12 cellular contexts compared by ENCODE assay signal in genomic region chr18:55064760-55065159, GRCh38.
DNase-seq lines count a peak whose midpoint lies in the region; ATAC-seq and TF ChIP-seq lines count a peak whose summit lies in the region.
"Had no signal": no experiment of that assay in that cellular context is flagged by ENCODE, and none has a peak within 500 bp of the region (broad histone marks: within the 10 kb centered on the region; RNA-seq: fewer than 3 reads in every experiment).

No MANE protein-coding gene starts in this region.

- peak overlapping the region in 1 of 4 donors; percentile 77 for H3K4me3 Mint-ChIP-seq in IgD-negative memory B cell
- H3K4me3 Mint-ChIP-seq in activated CD4-positive, alpha-beta T cell treated with anti-CD3 and anti-CD28 coated beads, Interleukin-2, amount 10 ng/mL, durations not matched to agents 24 days and 14 days = no peak overlapping the region
- H3K4me3 Mint-ChIP-seq: activated naive CD8-positive, alpha-beta T cell treated with anti-CD3 and anti-CD28 coated beads, Interleukin-2, amount 10 ng/mL, durations not matched to agents 7 days and 5 days had no signal

- H3K9me3 Mint-ChIP-seq in IgD-negative memory B cell = no peaks in the 10 kb centered on the region
- H3K9me3 Mint-ChIP-seq in activated CD4-positive, alpha-beta T cell treated with anti-CD3 and anti-CD28 coated beads, Interleukin-2, amount 10 ng/mL, durations not matched to agents 24 days and 14 days = no peaks in the 10 kb centered on the region
- H3K9me3 Mint-ChIP-seq: activated naive CD8-positive, alpha-beta T cell treated with anti-CD3 and anti-CD28 coated beads, Interleukin-2, amount 10 ng/mL, durations not matched to agents 7 days and 5 days had no signal

- no peak overlapping the region for H3K27ac ChIP-seq in hepatocyte
- H3K27ac ChIP-seq: coronary artery, transverse colon had no signal

- DNase-seq in GM20000 (ENCODE audit: low spot score) (peak; percentile 21), UCSD-AML1 (lab: John Stamatoyannopoulos, UW; ENCODE audit: unreplicated experiment) (no peak), hepatocyte (ENCODE audit: low spot score) (no peak)
- no peak for DNase-seq in effector CD8-positive, alpha-beta T cell (lab: John Stamatoyannopoulos, UW)
- DNase-seq in activated CD4-positive, alpha-beta T cell treated with anti-CD3 and anti-CD28 coated beads, Interleukin-2, amount 10 ng/mL, durations not matched to agents 24 days and 14 days = no peak
- DNase-seq: activated naive CD8-positive, alpha-beta T cell treated with anti-CD3 and anti-CD28 coated beads, Interleukin-2, amount 10 ng/mL, durations not matched to agents 7 days and 5 days; NCI-H1694 treated with DMSO at 0.1 percent for 48 hours; transverse colon had no signal

- H3K4me3 ChIP-seq in hepatocyte = no peak overlapping the region
- H3K4me3 ChIP-seq: coronary artery, transverse colon had no signal

- no peaks in the 10 kb centered on the region for H3K36me3 ChIP-seq in hepatocyte (replicated peaks; ENCODE audit: insufficient read depth, low read depth)
- H3K36me3 ChIP-seq: transverse colon had no signal

- no peaks in the 10 kb centered on the region for H3K9me3 ChIP-seq in hepatocyte (ENCODE audit: low read depth)
- H3K9me3 ChIP-seq: transverse colon had no signal

- no peaks in the 10 kb centered on the region for H3K9me2 ChIP-seq in hepatocyte (replicated peaks; ENCODE audit: insufficient read depth)

- peaks cover 2% of the 10 kb centered on the region for H3K27me3 Mint-ChIP-seq in IgD-negative memory B cell
- no peaks in the 10 kb centered on the region for H3K27me3 Mint-ChIP-seq in activated CD4-positive, alpha-beta T cell treated with anti-CD3 and anti-CD28 coated beads, Interleukin-2, amount 10 ng/mL, durations not matched to agents 24 days and 14 days
- H3K27me3 Mint-ChIP-seq: activated naive CD8-positive, alpha-beta T cell treated with anti-CD3 and anti-CD28 coated beads, Interleukin-2, amount 10 ng/mL, durations not matched to agents 7 days and 5 days had no signal

- H3K27me3 ChIP-seq in hepatocyte = no peaks in the 10 kb centered on the region
- H3K27me3 ChIP-seq: transverse colon had no signal

- 85% methylated on average over 5 of the region's 5 CpGs for WGBS in hepatocyte (ENCODE audit: low lambda C conversion rate, missing lambda C conversion rate)

- H3K36me3 Mint-ChIP-seq in IgD-negative memory B cell = no peaks in the 10 kb centered on the region
- no peaks in the 10 kb centered on the region for H3K36me3 Mint-ChIP-seq in activated CD4-positive, alpha-beta T cell treated with anti-CD3 and anti-CD28 coated beads, Interleukin-2, amount 10 ng/mL, durations not matched to agents 24 days and 14 days (ENCODE audit: low read depth)
- H3K36me3 Mint-ChIP-seq: activated naive CD8-positive, alpha-beta T cell treated with anti-CD3 and anti-CD28 coated beads, Interleukin-2, amount 10 ng/mL, durations not matched to agents 7 days and 5 days had no signal

- H3K27ac Mint-ChIP-seq in IgD-negative memory B cell = peak overlapping the region in 2 of 3 donors; percentile 44 to 87
- H3K27ac Mint-ChIP-seq in activated CD4-positive, alpha-beta T cell treated with anti-CD3 and anti-CD28 coated beads, Interleukin-2, amount 10 ng/mL, durations not matched to agents 24 days and 14 days = no peak overlapping the region
- H3K27ac Mint-ChIP-seq: activated naive CD8-positive, alpha-beta T cell treated with anti-CD3 and anti-CD28 coated beads, Interleukin-2, amount 10 ng/mL, durations not matched to agents 7 days and 5 days had no signal

- no peaks in the 10 kb centered on the region for H3K79me2 ChIP-seq in hepatocyte

- peaks cover 15 to 24% (median 17%) of the 10 kb centered on the region in 3 donors for H3K4me1 Mint-ChIP-seq in IgD-negative memory B cell
- H3K4me1 Mint-ChIP-seq in activated CD4-positive, alpha-beta T cell treated with anti-CD3 and anti-CD28 coated beads, Interleukin-2, amount 10 ng/mL, durations not matched to agents 24 days and 14 days = no peaks in the 10 kb centered on the region
- H3K4me1 Mint-ChIP-seq: activated naive CD8-positive, alpha-beta T cell treated with anti-CD3 and anti-CD28 coated beads, Interleukin-2, amount 10 ng/mL, durations not matched to agents 7 days and 5 days had no signal

- intact Hi-C loops in activated CD4-positive, alpha-beta T cell treated with anti-CD3 and anti-CD28 coated beads, Interleukin-2, amount 10 ng/mL, durations not matched to agents 24 days and 14 days (cut with micrococcal nuclease) = no loop called here

- no peak overlapping the region for H3K4me2 ChIP-seq in hepatocyte

- H2AFZ ChIP-seq in hepatocyte = no peak overlapping the region

- H3K4me1 ChIP-seq in hepatocyte (ENCODE audit: insufficient read depth) = no peaks in the 10 kb centered on the region
- H3K4me1 ChIP-seq: transverse colon had no signal

- ATAC-seq in GM18498 (IDR thresholded peaks at IDR 0.05; ENCODE audit: unreplicated experiment) (peak; percentile 75), HG02938 (IDR thresholded peaks at IDR 0.05; ENCODE audit: unreplicated experiment) (peak; percentile 54)

- H4K20me1 ChIP-seq in hepatocyte (ENCODE audit: insufficient read depth, poor library complexity, severe bottlenecking) = no peaks in the 10 kb centered on the region

- no peak for TF ChIP-seq CTCF in GM20000 (IDR thresholded peaks at IDR 0.05; ENCODE audit: extremely low read depth, missing control alignments)
- TF ChIP-seq CTCF in hepatocyte (IDR thresholded peaks at IDR 0.05; ENCODE audit: poor library complexity) = no peak
